ENCODE assay signal across 23 cellular contexts in the genomic region with DNA sequence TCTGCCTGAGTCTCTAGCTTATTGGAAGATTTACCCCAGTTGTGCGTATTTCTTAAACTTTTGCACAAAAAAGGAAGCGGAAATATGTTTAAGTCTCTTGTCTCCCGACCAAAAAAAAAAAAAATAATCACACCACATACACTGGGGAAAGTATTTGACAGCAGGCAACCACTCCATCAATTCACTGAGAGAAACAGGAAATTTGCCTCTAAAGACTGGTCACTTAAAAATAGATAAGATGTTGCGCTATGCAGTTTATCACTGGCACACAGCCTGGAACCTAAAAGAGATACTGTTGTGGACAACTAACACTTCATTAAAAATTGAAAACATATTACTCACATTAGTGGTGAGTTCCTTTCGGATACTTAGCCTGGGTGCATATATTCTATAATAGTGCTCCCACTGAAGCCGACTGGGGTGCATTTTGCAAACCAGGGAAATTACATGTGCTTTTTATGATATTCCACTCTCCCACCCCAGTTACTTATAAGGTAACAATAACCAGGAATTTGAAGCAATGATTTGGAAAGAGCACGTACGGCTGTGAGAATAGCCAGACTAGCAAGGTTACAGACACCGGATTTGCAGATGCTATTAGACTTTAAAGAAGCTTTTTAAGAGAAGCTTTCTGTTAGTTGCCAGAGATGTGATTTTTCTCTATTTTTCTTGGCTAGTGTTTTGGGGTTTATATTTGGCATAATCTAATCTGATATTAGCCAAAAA.
A peak's percentile ranks its signal among the peaks of the same experiment; 100 is the strongest.
DNase-seq lines count a peak whose midpoint lies in the region; ATAC-seq and TF ChIP-seq lines count a peak whose summit lies in the region.
"Had no signal": no experiment of that assay in that cellular context is flagged by ENCODE, and none has a peak within 500 bp of the region (broad histone marks: within the 10 kb centered on the region; RNA-seq: fewer than 3 reads in every experiment).

No MANE protein-coding gene starts in this region.

- H2AFZ ChIP-seq in PC-9 (peak overlapping the region; percentile 52; the same call in 1 of the 2 replicates), H9 (ENCODE audit: low read length) (no peak overlapping the region), MM.1S (ENCODE audit: low read length) (no peak overlapping the region)

- H2AK5ac ChIP-seq in H9 (ENCODE audit: insufficient read length, low read length): no peak overlapping the region

- peaks cover 0 to 3% (median 0%) of the 10 kb centered on the region in 3 experiments; a peak in 2 of 7 replicates for H3K36me3 Mint-ChIP-seq in H9 (ENCODE audit: insufficient read depth in 1 of 3, low read depth in 3 of 3)
- H3K36me3 Mint-ChIP-seq: activated naive CD4-positive, alpha-beta T cell treated with anti-CD3 and anti-CD28 coated beads, Interleukin-2, amount 50 U/mL, for 24 hours; naive B cell; T-cell had no signal

- H3T11ph ChIP-seq in H9 (ENCODE audit: low read length): no peak overlapping the region

- POLR2A ChIA-PET in PC-9 (lab: Charles Lee; ENCODE audit: unreplicated experiment): no interaction called here

- H3K27me3 Mint-ChIP-seq in H9 (ENCODE audit: low read depth): no peaks in the 10 kb centered on the region; the same call in 1 of the 2 replicates
- H3K27me3 Mint-ChIP-seq: activated B cell treated with CpG ODN at 0.5 μM for 24 hours; activated naive CD4-positive, alpha-beta T cell treated with anti-CD3 and anti-CD28 coated beads, Interleukin-2, amount 50 U/mL, for 24 hours; dendritic cell treated with granulocyte-macrophage colony-stimulating factor and Interleukin-4, amounts not matched to agents 40 ng/mL and 50 ng/mL, for 4 days; T-cell had no signal

- BruUV-seq in PC-9 (replicated peaks; lab: Mats Ljungman, UMichigan): no TSS peak

- no peak overlapping the region for H3K4ac ChIP-seq in H9 (ENCODE audit: low read depth, low read length)

- H3K23me2 ChIP-seq in H9 (ENCODE audit: insufficient read length, low read depth, low read length, poor library complexity, severe bottlenecking): no peaks in the 10 kb centered on the region

- DNase-seq in GM03348 (ENCODE audit: low spot score) (peak; percentile 2), PC-9 (no peak), erythroblast (lab: John Stamatoyannopoulos, UW) (peak; percentile 21 to 25), omental fat pad (ENCODE audit: low spot score) (no peak), NCI-H1694 (lab: John Stamatoyannopoulos, UW) (no peak), H9 (no peak), right atrium auricular region (ENCODE audit: low spot score) (no peak), MM.1S (no peak)
- DNase-seq: activated B cell treated with CpG ODN at 0.5 μM for 24 hours; activated CD8-positive, alpha-beta T cell treated with anti-CD3 and anti-CD28 coated beads, Interleukin-2, amount 10 ng/mL, durations not matched to agents 7 days and 5 days; activated T-cell treated with anti-CD3 and anti-CD28 coated beads, Interleukin-2, amount 50 U/mL, for 4 hours; body of pancreas; head of caudate nucleus; Karpas-422; lower lobe of right lung; naive B cell; NCI-H2227 treated with DMSO at 0.1 percent for 48 hours; NK-92 treated with Interleukin-12 subunit alpha and Interleukin-12 subunit beta, amount 100 ng/mL, for 24 hours; spleen; stimulated activated CD8-positive, alpha-beta memory T cell treated with anti-CD3 and anti-CD28 coated beads, Interleukin-4, amount 100 ng/mL, for 48 hours; T-cell had no signal

- H2BK120ac ChIP-seq in H9 (ENCODE audit: low read depth, low read length, poor library complexity, severe bottlenecking): no peak overlapping the region

- H3K79me1 ChIP-seq in H9 (ENCODE audit: insufficient read depth, low read depth, low read length, poor library complexity, severe bottlenecking): no peaks in the 10 kb centered on the region

- no peaks in the 10 kb centered on the region for H3K27me3 ChIP-seq in PC-9 (ENCODE audit: insufficient read depth, low read depth)
- no peaks in the 10 kb centered on the region for H3K27me3 ChIP-seq in H9 (ENCODE audit: insufficient read depth, low read length)
- no peaks in the 10 kb centered on the region for H3K27me3 ChIP-seq in right atrium auricular region
- H3K27me3 ChIP-seq in MM.1S (replicated peaks; ENCODE audit: insufficient read depth, low read length): no peaks in the 10 kb centered on the region
- H3K27me3 ChIP-seq: body of pancreas, spleen had no signal

- TF ChIP-seq CTCF in PC-9 (conservative IDR thresholded peaks at IDR 0.05): no peak
- no peak for TF ChIP-seq CTCF in omental fat pad (IDR thresholded peaks at IDR 0.05)
- TF ChIP-seq CTCF in H9 (conservative IDR thresholded peaks at IDR 0.05): no peak
- no peak for TF ChIP-seq CTCF in right atrium auricular region (IDR thresholded peaks at IDR 0.05)
- TF ChIP-seq CTCF in MM.1S (IDR thresholded peaks at IDR 0.05; ENCODE audit: low read length): no peak

- peaks cover 16% of the 10 kb centered on the region; the same call in 1 of the 2 replicates for H3K4me1 ChIP-seq in PC-9 (replicated peaks; ENCODE audit: insufficient read depth)
- H3K4me1 ChIP-seq in H9 (ENCODE audit: insufficient read depth, low read length): peaks cover 7% of the 10 kb centered on the region
- peaks cover 0 to 10% of the 10 kb centered on the region in 2 donors for H3K4me1 ChIP-seq in right atrium auricular region
- no peaks in the 10 kb centered on the region for H3K4me1 ChIP-seq in MM.1S (ENCODE audit: low read length)
- H3K4me1 ChIP-seq: body of pancreas had no signal

- no peak overlapping the region for H3K4me3 Mint-ChIP-seq in H9
- H3K4me3 Mint-ChIP-seq: activated B cell treated with CpG ODN at 0.5 μM for 24 hours; activated CD8-positive, alpha-beta T cell treated with anti-CD3 and anti-CD28 coated beads, Interleukin-2, amount 10 ng/mL, durations not matched to agents 7 days and 5 days; activated naive CD4-positive, alpha-beta T cell treated with anti-CD3 and anti-CD28 coated beads, Interleukin-2, amount 50 U/mL, for 24 hours; activated T-cell treated with anti-CD3 and anti-CD28 coated beads, Interleukin-2, amount 50 U/mL, for 4 hours; dendritic cell treated with granulocyte-macrophage colony-stimulating factor and Interleukin-4, amounts not matched to agents 40 ng/mL and 50 ng/mL, for 4 days; naive B cell; T-cell had no signal

- H3K36me3 ChIP-seq in PC-9 (ENCODE audit: low read depth) (no peaks in the 10 kb centered on the region), right atrium auricular region (no peaks in the 10 kb centered on the region), MM.1S (replicated peaks; ENCODE audit: insufficient read depth, low read length) (no peaks in the 10 kb centered on the region)
- H3K36me3 ChIP-seq: lower lobe of right lung, spleen had no signal

- H3K27ac ChIP-seq in PC-9: no peak overlapping the region
- no peak overlapping the region for H3K27ac ChIP-seq in H9 (ENCODE audit: insufficient read length, low read depth, low read length)
- H3K27ac ChIP-seq in right atrium auricular region: no peak overlapping the region
- H3K27ac ChIP-seq in MM.1S (ENCODE audit: low read length): no peak overlapping the region
- H3K27ac ChIP-seq: body of pancreas, lower lobe of right lung, spleen had no signal

- peak; percentile 30 for ATAC-seq in omental fat pad (ENCODE audit: low FRiP score)
- ATAC-seq: activated CD8-positive, alpha-beta T cell treated with anti-CD3 and anti-CD28 coated beads, Interleukin-2, amount 10 ng/mL, durations not matched to agents 7 days and 5 days; activated T-cell treated with anti-CD3 and anti-CD28 coated beads, Interleukin-2, amount 50 U/mL, for 4 hours; body of pancreas; lower lobe of right lung; T-cell had no signal

- no peak overlapping the region for H3K18ac ChIP-seq in H9 (ENCODE audit: insufficient read length, low read depth, low read length)

- H3K9me2 ChIP-seq in PC-9 (ENCODE audit: insufficient read depth) (no peaks in the 10 kb centered on the region), MM.1S (replicated peaks; ENCODE audit: insufficient read depth, low read length) (no peaks in the 10 kb centered on the region)

- H3K23ac ChIP-seq in H9 (ENCODE audit: insufficient read length, low read depth, low read length): no peak overlapping the region

- no peak overlapping the region for H4K5ac ChIP-seq in H9 (ENCODE audit: insufficient read length, low read depth, low read length)

- H3K4me2 ChIP-seq in PC-9: no peak overlapping the region
- H3K4me2 ChIP-seq in H9 (ENCODE audit: insufficient read depth, insufficient read length, low read length): no peak overlapping the region
- H3K4me2 ChIP-seq in MM.1S (ENCODE audit: low read depth, low read length): no peak overlapping the region

- H3K9ac ChIP-seq in H9 (ENCODE audit: extremely low read depth, insufficient read length, low read length) (no peak overlapping the region), MM.1S (ENCODE audit: low read length) (no peak overlapping the region)

- intact Hi-C loops in PC-9 (cut with micrococcal nuclease; ENCODE audit: unreplicated experiment): no loop called here

- H2BK15ac ChIP-seq in H9 (ENCODE audit: low read depth, low read length): no peak overlapping the region

- no peak overlapping the region for H3K4me3 ChIP-seq in PC-9
- no peak overlapping the region for H3K4me3 ChIP-seq in right atrium auricular region
- no peak overlapping the region for H3K4me3 ChIP-seq in MM.1S (ENCODE audit: low read length)
- H3K4me3 ChIP-seq: body of pancreas, lower lobe of right lung, spleen had no signal

- H3K9me3 ChIP-seq in PC-9 (ENCODE audit: insufficient read depth, low read depth) (no peaks in the 10 kb centered on the region), H9 (ENCODE audit: control insufficient read depth, low read depth, low read length) (no peaks in the 10 kb centered on the region), right atrium auricular region (no peaks in the 10 kb centered on the region), MM.1S (replicated peaks; ENCODE audit: insufficient read depth, low read length) (no peaks in the 10 kb centered on the region)
- H3K9me3 ChIP-seq: body of pancreas, lower lobe of right lung had no signal

- H3K14ac ChIP-seq in H9 (ENCODE audit: insufficient read depth, low read length): no peak overlapping the region

- H3K79me2 ChIP-seq in PC-9 (ENCODE audit: low read depth) (no peaks in the 10 kb centered on the region), H9 (ENCODE audit: insufficient read depth, low read length) (no peaks in the 10 kb centered on the region), MM.1S (ENCODE audit: low read length) (no peaks in the 10 kb centered on the region)

- H3F3A ChIP-seq in PC-9 (ENCODE audit: insufficient read depth, low read depth) (no peaks in the 10 kb centered on the region), MM.1S (ENCODE audit: insufficient read depth, low read length) (no peaks in the 10 kb centered on the region)

- no peak overlapping the region for H2BK5ac ChIP-seq in H9 (ENCODE audit: insufficient read length, low read length)

- no peak overlapping the region for H3K27ac Mint-ChIP-seq in H9
- H3K27ac Mint-ChIP-seq: activated B cell treated with CpG ODN at 0.5 μM for 24 hours; activated CD8-positive, alpha-beta T cell treated with anti-CD3 and anti-CD28 coated beads, Interleukin-2, amount 10 ng/mL, durations not matched to agents 7 days and 5 days; activated naive CD4-positive, alpha-beta T cell treated with anti-CD3 and anti-CD28 coated beads, Interleukin-2, amount 50 U/mL, for 24 hours; dendritic cell treated with granulocyte-macrophage colony-stimulating factor and Interleukin-4, amounts not matched to agents 40 ng/mL and 50 ng/mL, for 4 days; naive B cell; T-cell had no signal

- WGBS in H9 (ENCODE audit: extremely low coverage, insufficient read length, low lambda C conversion rate): no CpG with 5 or more reads among the region's 9 CpGs

- TF ChIP-seq POLR2A in erythroblast (IDR thresholded peaks at IDR 0.05; ENCODE audit: low read length): no peak

- H2BK20ac ChIP-seq in H9 (ENCODE audit: low read depth, low read length, poor library complexity, severe bottlenecking): no peak overlapping the region

- H3K9me3 Mint-ChIP-seq in H9: no peaks in the 10 kb centered on the region; a peak in 2 of 5 replicates
- H3K9me3 Mint-ChIP-seq: activated B cell treated with CpG ODN at 0.5 μM for 24 hours; activated naive CD4-positive, alpha-beta T cell treated with anti-CD3 and anti-CD28 coated beads, Interleukin-2, amount 50 U/mL, for 24 hours; dendritic cell treated with granulocyte-macrophage colony-stimulating factor and Interleukin-4, amounts not matched to agents 40 ng/mL and 50 ng/mL, for 4 days had no signal

- no peak overlapping the region for H4K91ac ChIP-seq in H9 (ENCODE audit: insufficient read length, low read depth, low read length)

- peaks cover 20 to 26% of the 10 kb centered on the region in 2 experiments for H3K4me1 Mint-ChIP-seq in H9
- H3K4me1 Mint-ChIP-seq: activated B cell treated with CpG ODN at 0.5 μM for 24 hours; activated naive CD4-positive, alpha-beta T cell treated with anti-CD3 and anti-CD28 coated beads, Interleukin-2, amount 50 U/mL, for 24 hours; naive B cell; T-cell had no signal

- no peak overlapping the region for H2BK12ac ChIP-seq in H9 (ENCODE audit: insufficient read length, low read depth, low read length)

- H4K8ac ChIP-seq in H9 (replicated peaks; ENCODE audit: insufficient read length, low read depth, low read length): no peak overlapping the region

- CTCF ChIA-PET in PC-9 (lab: Charles Lee): no interaction called here

- no peak overlapping the region for H3K56ac ChIP-seq in H9 (ENCODE audit: insufficient read length, low read depth, low read length)

- no peaks in the 10 kb centered on the region for H4K20me1 ChIP-seq in PC-9 (ENCODE audit: insufficient read depth)
- no peaks in the 10 kb centered on the region for H4K20me1 ChIP-seq in H9 (ENCODE audit: control insufficient read depth, insufficient read depth, insufficient read length)
- H4K20me1 ChIP-seq in MM.1S (ENCODE audit: insufficient read depth, low read length): no peaks in the 10 kb centered on the region

Comparison
In these comparisons a context has a peak if more than half of its experiments do, and no peak if none do; other contexts are left out.
1. DNase-seq: peak in GM03348 (single experiment) and erythroblast (2 of 2); none in PC-9 (0 of 2), omental fat pad (single experiment), NCI-H1694 (single experiment), H9 (single experiment), right atrium auricular region (single experiment) and MM.1S (single experiment).